In the genomic region with DNA sequence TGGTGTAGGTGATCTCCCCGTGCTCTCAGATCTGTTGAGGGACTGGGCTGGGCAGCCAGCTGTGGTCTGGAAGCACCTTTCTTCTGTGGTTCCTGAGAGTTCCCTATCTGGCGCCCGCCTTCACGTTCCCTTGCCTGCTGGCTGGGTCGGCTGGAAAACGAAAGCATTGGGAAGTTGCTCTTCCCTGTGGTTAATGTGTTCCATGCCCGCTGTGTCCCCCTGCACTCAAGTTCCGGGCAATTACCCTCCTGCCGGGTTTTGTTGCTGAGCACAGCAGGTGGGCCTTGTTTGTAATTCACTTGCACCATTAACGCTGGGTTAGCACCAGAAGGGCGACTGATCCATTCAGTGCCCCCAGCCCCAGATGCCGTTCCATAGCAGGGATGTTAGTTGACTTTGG, we compare ENCODE assay signal across 11 cellular contexts.
DNase-seq lines count a peak whose midpoint lies in the region; ATAC-seq and TF ChIP-seq lines count a peak whose summit lies in the region.
"Had no signal": no experiment of that assay in that cellular context is flagged by ENCODE, and none has a peak within 500 bp of the region (broad histone marks: within the 10 kb centered on the region; RNA-seq: fewer than 3 reads in every experiment).

No MANE protein-coding gene starts in this region.

- H3K4me3 ChIP-seq in astrocyte of the cerebellum (ENCODE audit: low read depth, low read length): no peak overlapping the region

- CTCF ChIA-PET in GM10248 (lab: Yijun Ruan, JAX): interaction anchor here (3.7 kb wide), 1 partner anchor 14 kb away, joined by 12 read pairs; no protein-coding TSS in a partner anchor

- POLR2A ChIA-PET in GM10248 (lab: Yijun Ruan, JAX): no interaction called here

- TF ChIP-seq CTCF in astrocyte of the cerebellum (IDR thresholded peaks at IDR 0.05; ENCODE audit: low read depth, low read length, missing control alignments) (no peak), GM10248 (IDR thresholded peaks at IDR 0.05; ENCODE audit: control extremely low read depth, extremely low read depth, low read depth, missing control alignments) (no peak)

- in situ Hi-C loops in astrocyte of the cerebellum (cut with HindIII; ENCODE audit: low sequenced_read_pairs): no loop called here

- DNase-seq in DMS153 (lab: John Stamatoyannopoulos, UW): peak; percentile 37
- peak; percentile 84 for DNase-seq in NCI-H146 (lab: John Stamatoyannopoulos, UW)
- peak; percentile 13 for DNase-seq in astrocyte of the cerebellum (ENCODE audit: low read depth)
- DNase-seq in kidney tubule cell (ENCODE audit: low spot score): peak; percentile 37
- no peak for DNase-seq in GM10248 (ENCODE audit: extremely low spot score)
- DNase-seq in globus pallidus (ENCODE audit: low spot score): no peak
- no peak for DNase-seq in NCI-H1436 treated with DMSO at 0.1 percent for 48 hours (lab: John Stamatoyannopoulos, UW)
- DNase-seq: activated T-cell treated with anti-CD3 and anti-CD28 coated beads, Interleukin-2, amount 50 U/mL, for 4 hours; NCI-H446 treated with DMSO at 0.1 percent for 48 hours; SIG-M5 had no signal

- ATAC-seq in GM18498 (IDR thresholded peaks at IDR 0.05; ENCODE audit: unreplicated experiment): no peak
- ATAC-seq: activated T-cell treated with anti-CD3 and anti-CD28 coated beads, Interleukin-2, amount 50 U/mL, for 4 hours had no signal

Comparison
In these comparisons a context has a peak if more than half of its experiments do, and no peak if none do; other contexts are left out.
1. DNase-seq: peak in DMS153 (single experiment), NCI-H146 (single experiment), astrocyte of the cerebellum (single experiment) and kidney tubule cell (single experiment); none in GM10248 (single experiment), globus pallidus (single experiment) and NCI-H1436 treated with DMSO at 0.1 percent for 48 hours (single experiment).